ENCODE assay signal across 10 cellular contexts in the genomic region with DNA sequence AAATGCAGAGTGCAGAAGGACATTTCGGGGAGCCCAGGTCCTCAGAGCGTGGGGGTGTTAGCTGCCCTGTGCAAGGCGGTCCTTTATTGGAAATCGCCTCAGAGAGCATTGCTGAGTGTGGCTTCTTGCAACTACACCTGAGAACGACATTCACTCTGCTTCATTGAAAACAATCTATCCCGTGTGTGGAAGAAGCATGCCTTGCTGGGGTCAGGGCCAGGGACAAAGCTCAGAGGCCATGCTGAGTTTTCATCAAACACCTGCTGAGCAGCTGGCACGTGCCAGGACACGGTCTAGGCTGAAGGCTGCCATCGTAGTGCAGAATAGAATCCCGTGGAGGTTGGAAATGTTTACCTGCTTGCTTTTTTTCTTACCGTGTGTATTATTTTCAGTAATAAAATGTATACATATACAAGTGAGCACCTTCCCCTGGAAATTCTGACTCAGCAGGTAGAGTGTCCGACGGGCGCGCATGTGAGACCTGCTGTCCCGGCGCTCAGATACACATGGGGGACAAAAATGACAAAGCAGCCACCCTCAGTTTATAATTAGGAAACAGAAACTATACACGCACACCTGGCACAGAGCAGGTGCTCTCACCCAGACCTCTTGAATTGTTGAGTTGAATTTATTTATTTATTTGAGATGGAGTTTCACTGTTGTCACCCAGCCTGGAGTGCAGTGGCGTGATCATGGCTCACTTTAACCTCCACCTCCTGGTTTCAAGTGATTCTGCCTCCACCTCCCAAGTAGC.
DNase-seq lines count a peak whose midpoint lies in the region; ATAC-seq, FAIRE-seq and TF ChIP-seq lines count a peak whose summit lies in the region.
"Had no signal": no experiment of that assay in that cellular context is flagged by ENCODE, and none has a peak within 500 bp of the region (broad histone marks: within the 10 kb centered on the region; RNA-seq: fewer than 3 reads in every experiment).

No MANE protein-coding gene starts in this region.

- ATAC-seq in GM21390 (IDR thresholded peaks at IDR 0.05; ENCODE audit: unreplicated experiment) (peak; percentile 25), HG03354 (IDR thresholded peaks at IDR 0.05; ENCODE audit: poor library complexity, severe bottlenecking, unreplicated experiment) (peak; percentile 33)

- no peak for TF ChIP-seq POLR2A in GM12891 (IDR thresholded peaks at IDR 0.05; ENCODE audit: low read depth, low read length)
- TF ChIP-seq POLR2A in erythroblast (IDR thresholded peaks at IDR 0.05; ENCODE audit: low read length) = no peak

- DNase-seq in GM12891 (ENCODE audit: insufficient read length, low spot score) (no peak), erythroblast (lab: John Stamatoyannopoulos, UW) (no peak), SIG-M5 (lab: John Stamatoyannopoulos, UW) (no peak), NCI-H526 (lab: John Stamatoyannopoulos, UW) (no peak), activated gamma-delta T cell (lab: John Stamatoyannopoulos, UW) (no peak)
- DNase-seq: activated CD4-positive, alpha-beta T cell treated with anti-CD3 and anti-CD28 coated beads for 48 hours; cortex of kidney had no signal

- H3K79me2 ChIP-seq in SU-DHL-6 (ENCODE audit: insufficient read depth, low read length) = no peaks in the 10 kb centered on the region

- no peak overlapping the region for H3K4me3 ChIP-seq in SU-DHL-6 (ENCODE audit: insufficient read depth, low read length, poor library complexity, severe bottlenecking)

- no peak overlapping the region for H3K9ac ChIP-seq in SU-DHL-6 (ENCODE audit: low read length)

- no peaks in the 10 kb centered on the region for H3K36me3 ChIP-seq in SU-DHL-6 (ENCODE audit: low read length)

- H3K9me3 ChIP-seq in SU-DHL-6 (ENCODE audit: insufficient read depth, low read length) = no peaks in the 10 kb centered on the region

- H3K27ac ChIP-seq in SU-DHL-6 (ENCODE audit: low read depth, low read length) = peak overlapping the region; percentile 59

- FAIRE-seq in GM12891 (lab: Jason Lieb, UNC) = peak; percentile 69

- no peaks in the 10 kb centered on the region for H3K27me3 ChIP-seq in SU-DHL-6 (ENCODE audit: low read length)

- no peak overlapping the region for H2AFZ ChIP-seq in SU-DHL-6 (ENCODE audit: low read depth, low read length, severe bottlenecking)

- H4K20me1 ChIP-seq in SU-DHL-6 (ENCODE audit: low read depth, low read length) = no peaks in the 10 kb centered on the region

- no peaks in the 10 kb centered on the region for H3K9me2 ChIP-seq in SU-DHL-6 (replicated peaks; ENCODE audit: insufficient read depth, low read length)

- H3K4me2 ChIP-seq in SU-DHL-6 (ENCODE audit: low read depth, low read length, poor library complexity, severe bottlenecking) = peak overlapping the region; percentile 25

- H3F3A ChIP-seq in SU-DHL-6 (ENCODE audit: insufficient read depth) = 0 out of 2 replicates have a peak, but pooled peaks cover 6% of the 10 kb centered on the region

- no peak for TF ChIP-seq CTCF in SU-DHL-6 (IDR thresholded peaks at IDR 0.05; ENCODE audit: insufficient read depth, low read length, poor library complexity, severe bottlenecking)

TF ChIP-seq in GM12891, 5 proteins besides CTCF, POLR2A, EP300 and RAD21:
- TF ChIP-seq TAF1 (IDR thresholded peaks at IDR 0.05; ENCODE audit: low read depth, low read length) (no peak), PAX5 (IDR thresholded peaks at IDR 0.05; ENCODE audit: insufficient read depth, low read length, severe bottlenecking) (no peak), POLR2AphosphoS5 (IDR thresholded peaks at IDR 0.05; ENCODE audit: low read depth, low read length) (no peak), SPI1 (IDR thresholded peaks at IDR 0.05; ENCODE audit: low read depth, low read length) (no peak), POU2F2 (IDR thresholded peaks at IDR 0.05; ENCODE audit: low read depth, low read length) (no peak)
